Comparison of ENCODE assay signal across 8 cellular contexts in the genomic region with DNA sequence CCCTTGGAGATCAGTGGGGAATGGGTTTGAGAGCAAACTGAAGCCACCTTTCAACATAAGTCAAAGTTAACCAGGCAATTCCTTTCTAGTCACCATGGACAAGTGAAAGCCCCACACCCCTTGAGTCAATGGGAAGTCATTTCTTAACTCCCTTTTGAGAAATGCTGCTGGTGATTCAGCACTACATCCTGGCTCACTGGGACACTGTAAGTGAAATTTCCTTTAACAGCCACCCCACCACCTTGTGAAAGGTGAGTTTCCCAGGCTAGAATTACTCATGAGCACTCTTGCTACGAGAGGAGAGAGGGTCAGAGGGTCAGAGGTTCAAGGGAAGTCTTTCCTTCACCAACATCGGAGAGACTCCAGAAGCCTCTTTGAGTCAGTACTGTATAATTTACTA.
DNase-seq lines count a peak whose midpoint lies in the region; ATAC-seq, FAIRE-seq and TF ChIP-seq lines count a peak whose summit lies in the region.

No MANE protein-coding gene starts in this region.

- no peak for TF ChIP-seq POLR2A in GM12891 (IDR thresholded peaks at IDR 0.05; ENCODE audit: low read depth, low read length)

- FAIRE-seq in GM12891 (lab: Jason Lieb, UNC), result peak; percentile 80

- DNase-seq in GM12891 (ENCODE audit: insufficient read length, low spot score) (no peak), NCI-H460 (ENCODE audit: extremely low read depth, low read depth) (peak; percentile 23), islet precursor cell (peak; percentile 83), mucosa of gallbladder (ENCODE audit: low spot score) (no peak), DMS153 treated with DMSO at 0.1 percent for 48 hours (lab: John Stamatoyannopoulos, UW; ENCODE audit: unreplicated experiment) (no peak)
- DNase-seq in activated effector memory CD4-positive, alpha-beta T cell treated with anti-CD3 and anti-CD28 coated beads, Interleukin-2, amount 50 U/mL, for 16 hours, result no peak

- peak; percentile 75 for ATAC-seq in GM21825 (IDR thresholded peaks at IDR 0.05; ENCODE audit: unreplicated experiment)
- ATAC-seq in HG03159 (IDR thresholded peaks at IDR 0.05; ENCODE audit: unreplicated experiment), result no peak

TF ChIP-seq in GM12891, 5 proteins besides CTCF, POLR2A, EP300 and RAD21:
- TF ChIP-seq PAX5 (IDR thresholded peaks at IDR 0.05; ENCODE audit: insufficient read depth, low read length, severe bottlenecking) (no peak), SPI1 (IDR thresholded peaks at IDR 0.05; ENCODE audit: low read depth, low read length) (peak; percentile 16; the same call in 1 of the 2 replicates), POLR2AphosphoS5 (IDR thresholded peaks at IDR 0.05; ENCODE audit: low read depth, low read length) (no peak), TAF1 (IDR thresholded peaks at IDR 0.05; ENCODE audit: low read depth, low read length) (no peak), POU2F2 (IDR thresholded peaks at IDR 0.05; ENCODE audit: low read depth, low read length) (0 out of 2 replicates have a peak, but pooled peaks have one; percentile 38)

Comparison
In these comparisons a context has a peak if more than half of its experiments do, and no peak if none do; other contexts are left out.
1. DNase-seq: peak in NCI-H460 (single experiment) and islet precursor cell (single experiment); none in GM12891 (single experiment), activated effector memory CD4-positive, alpha-beta T cell treated with anti-CD3 and anti-CD28 coated beads, Interleukin-2, amount 50 U/mL, for 16 hours (single experiment), mucosa of gallbladder (single experiment) and DMS153 treated with DMSO at 0.1 percent for 48 hours (single experiment).